ENCODE assay signal across 9 cellular contexts in the genomic region with DNA sequence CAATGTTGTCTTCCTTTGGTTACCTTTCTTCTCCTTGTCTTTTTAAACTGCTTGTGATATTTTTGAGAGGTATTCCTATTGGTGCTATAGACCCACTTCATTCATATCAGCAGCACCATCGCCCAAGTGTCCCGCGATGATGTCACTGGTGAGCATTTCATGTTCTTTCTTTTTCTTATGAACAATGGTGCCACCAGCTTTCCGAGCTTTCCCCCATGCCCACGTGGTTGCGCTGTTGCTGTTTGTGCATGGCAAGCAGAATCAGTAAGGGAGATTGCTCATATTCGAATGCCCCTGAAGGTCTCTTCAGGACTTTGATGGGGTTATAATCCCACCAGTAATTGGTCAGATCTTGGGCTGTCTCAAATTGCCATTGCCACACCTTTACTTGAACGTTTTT.
DNase-seq lines count a peak whose midpoint lies in the region; ATAC-seq and TF ChIP-seq lines count a peak whose summit lies in the region.
"Had no signal": no experiment of that assay in that cellular context is flagged by ENCODE, and none has a peak within 500 bp of the region (broad histone marks: within the 10 kb centered on the region; RNA-seq: fewer than 3 reads in every experiment).

No MANE protein-coding gene starts in this region.

- H3K27me3 Mint-ChIP-seq in glutamatergic neuron (ENCODE audit: unreplicated experiment), result peaks cover 2% of the 10 kb centered on the region

- CTCF ChIA-PET in AG04449 (lab: Yijun Ruan, JAX), result interaction anchor here (0.8 to 6.2 kb wide), 7 partner anchors 11 to 331 kb away, joined by 3 to 73 read pairs (median 4); no protein-coding TSS in a partner anchor

- POLR2A ChIA-PET in AG04449 (lab: Yijun Ruan, JAX), result interaction anchor here (0.6 kb wide), 1 partner anchor 155 kb away, joined by 3 read pairs; no protein-coding TSS in a partner anchor

- H3K36me3 Mint-ChIP-seq in glutamatergic neuron (ENCODE audit: unreplicated experiment), result no peaks in the 10 kb centered on the region

- no peak overlapping the region for H3K27ac Mint-ChIP-seq in glutamatergic neuron (ENCODE audit: unreplicated experiment)

- TF ChIP-seq CTCF in AG04449 (IDR thresholded peaks at IDR 0.05; ENCODE audit: insufficient read depth, low read length, missing control alignments), result peak; percentile 59
- no peak for TF ChIP-seq CTCF in GM20000 (IDR thresholded peaks at IDR 0.05; ENCODE audit: extremely low read depth, missing control alignments)
- no peak for TF ChIP-seq CTCF in glutamatergic neuron (IDR thresholded peaks at IDR 0.05; ENCODE audit: partially characterized antibody, unreplicated experiment)

- no peak for DNase-seq in AG04449 (ENCODE audit: low read depth, low spot score)
- peak; percentile 1 for DNase-seq in GM20000 (ENCODE audit: low spot score)
- peak; percentile 26 to 29 for DNase-seq in activated CD4-positive, alpha-beta T cell treated with anti-CD3 and anti-CD28 coated beads, Interleukin-2, amount 50 U/mL, for 4 hours
- peak; percentile 19 for DNase-seq in glutamatergic neuron
- DNase-seq in SHP77 treated with DMSO at 0.1 percent for 48 hours (lab: John Stamatoyannopoulos, UW), result no peak
- no peak for DNase-seq in Kasumi-1 (lab: John Stamatoyannopoulos, UW)
- DNase-seq: PC-9 had no signal

- peaks cover 2% of the 10 kb centered on the region for H3K9me3 Mint-ChIP-seq in glutamatergic neuron (ENCODE audit: unreplicated experiment)

- no peak for ATAC-seq in HG02852 (IDR thresholded peaks at IDR 0.05; ENCODE audit: unreplicated experiment)
- no peak for ATAC-seq in HG03520 (IDR thresholded peaks at IDR 0.05; ENCODE audit: unreplicated experiment)

- no peak overlapping the region for H3K4me3 ChIP-seq in AG04449 (ENCODE audit: low read depth, low read length)
- H3K4me3 ChIP-seq: PC-9 had no signal

- H3K4me3 Mint-ChIP-seq in glutamatergic neuron (ENCODE audit: unreplicated experiment), result no peak overlapping the region

- no peaks in the 10 kb centered on the region for H3K4me1 Mint-ChIP-seq in glutamatergic neuron (ENCODE audit: low read depth, unreplicated experiment)

Comparison
In these comparisons a context has a peak if more than half of its experiments do, and no peak if none do; other contexts are left out.
1. DNase-seq: peak in GM20000 (single experiment), activated CD4-positive, alpha-beta T cell treated with anti-CD3 and anti-CD28 coated beads, Interleukin-2, amount 50 U/mL, for 4 hours (2 of 2) and glutamatergic neuron (single experiment); none in AG04449 (single experiment), SHP77 treated with DMSO at 0.1 percent for 48 hours (single experiment) and Kasumi-1 (0 of 2).